ENCODE assay signal across 8 cellular contexts in the genomic region with DNA sequence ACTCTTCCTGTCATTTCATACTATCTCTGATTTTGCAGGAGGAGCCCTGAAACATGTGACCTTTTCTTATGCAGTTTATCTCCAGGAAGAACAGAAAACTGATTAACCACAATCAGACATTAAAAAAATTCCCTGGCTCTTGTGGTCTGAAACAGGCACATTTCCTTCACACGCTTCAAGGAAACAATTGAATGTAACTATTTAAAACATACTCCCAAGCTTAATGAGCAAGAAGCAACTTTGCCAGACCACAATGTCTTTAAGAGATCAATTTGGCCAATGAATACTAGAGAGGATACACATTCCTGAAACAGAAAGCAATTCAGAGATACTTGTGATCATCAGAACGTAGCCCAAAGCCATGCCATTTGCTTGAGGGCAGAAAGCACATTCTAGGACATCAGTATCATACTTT.
DNase-seq lines count a peak whose midpoint lies in the region; ATAC-seq and TF ChIP-seq lines count a peak whose summit lies in the region.

No MANE protein-coding gene starts in this region.

- H3K27me3 ChIP-seq in Peyer's patch: no peaks in the 10 kb centered on the region

- H3K27ac ChIP-seq in Peyer's patch: peak overlapping the region; percentile 45 to 66 (median 58)

- no peaks in the 10 kb centered on the region for H3K9me3 ChIP-seq in Peyer's patch

- no peaks in the 10 kb centered on the region for H3K36me3 ChIP-seq in Peyer's patch

- TF ChIP-seq POLR2A in Peyer's patch (IDR thresholded peaks at IDR 0.05): no peak

- H3K4me3 ChIP-seq in Peyer's patch: no peak overlapping the region
- H3K4me3 ChIP-seq in fibroblast of villous mesenchyme (ENCODE audit: low read depth, low read length): no peak overlapping the region

- DNase-seq in AG08395 (ENCODE audit: low spot score) (peak; percentile 67), Peyer's patch (no peak), fibroblast of villous mesenchyme (ENCODE audit: low read depth) (peak; percentile 71), NCI-H1694 (lab: John Stamatoyannopoulos, UW) (no peak), DMS 273 treated with DMSO at 0.1 percent for 48 hours (lab: John Stamatoyannopoulos, UW) (no peak), OCI-M2 (lab: John Stamatoyannopoulos, UW; ENCODE audit: unreplicated experiment) (no peak), MV-4-11 (lab: John Stamatoyannopoulos, UW) (no peak)

- peaks cover 0 to 61% (median 14%) of the 10 kb centered on the region in 4 donors for H3K4me1 ChIP-seq in Peyer's patch

- TF ChIP-seq CTCF in Peyer's patch (IDR thresholded peaks at IDR 0.05) (no peak), fibroblast of villous mesenchyme (IDR thresholded peaks at IDR 0.05; ENCODE audit: insufficient read depth, low read depth, low read length) (no peak)

- ATAC-seq in GM19351 (IDR thresholded peaks at IDR 0.05; ENCODE audit: unreplicated experiment): peak; percentile 31

Comparison
In these comparisons a context has a peak if more than half of its experiments do, and no peak if none do; other contexts are left out.
1. DNase-seq: peak in AG08395 (single experiment) and fibroblast of villous mesenchyme (single experiment); none in Peyer's patch (0 of 3), NCI-H1694 (single experiment), DMS 273 treated with DMSO at 0.1 percent for 48 hours (single experiment), OCI-M2 (single experiment) and MV-4-11 (single experiment).